Comparison of ENCODE assay signal across 16 cellular contexts in the genomic region with DNA sequence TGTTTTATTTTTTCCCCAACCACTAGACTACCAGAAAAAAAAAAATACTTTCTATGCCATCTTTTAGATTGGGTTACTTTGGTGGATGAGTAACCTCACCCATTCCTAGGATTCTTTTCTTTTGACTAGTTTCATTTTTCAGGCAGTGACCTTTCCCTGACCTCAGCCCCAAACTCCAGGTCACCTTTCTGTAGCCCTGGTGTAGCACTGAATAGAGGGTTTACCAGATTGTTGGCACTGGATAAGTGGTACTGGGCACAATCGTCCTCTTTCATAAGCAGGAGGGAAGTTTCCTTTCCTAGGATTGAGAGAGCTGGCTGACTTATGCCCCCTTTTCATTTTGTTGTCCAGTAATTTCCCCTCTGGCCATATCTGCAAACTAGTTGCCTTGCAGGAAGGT.
A peak's percentile ranks its signal among the peaks of the same experiment; 100 is the strongest.
DNase-seq lines count a peak whose midpoint lies in the region; ATAC-seq lines count a peak whose summit lies in the region.
"Had no signal": no experiment of that assay in that cellular context is flagged by ENCODE, and none has a peak within 500 bp of the region (broad histone marks: within the 10 kb centered on the region; RNA-seq: fewer than 3 reads in every experiment).

No MANE protein-coding gene starts in this region.

- H3K36me3 ChIP-seq in MG63 = no peaks in the 10 kb centered on the region; the same call in 1 of the 2 replicates
- H3K36me3 ChIP-seq: gastroesophageal sphincter had no signal

- no peak overlapping the region for H3K4me3 ChIP-seq in MG63
- H3K4me3 ChIP-seq: gastroesophageal sphincter had no signal

- no peaks in the 10 kb centered on the region for H3K27me3 ChIP-seq in MG63
- H3K27me3 ChIP-seq: gastroesophageal sphincter had no signal

- no peak for ATAC-seq in HG02798 (IDR thresholded peaks at IDR 0.05; ENCODE audit: poor library complexity, unreplicated experiment)
- no peak for ATAC-seq in HG02759 (IDR thresholded peaks at IDR 0.05; ENCODE audit: unreplicated experiment)
- ATAC-seq: activated T-cell treated with anti-CD3 and anti-CD28 coated beads, Interleukin-2, amount 50 U/mL, for 4 hours; gastroesophageal sphincter; natural killer cell treated with Interleukin-12 subunit alpha and Interleukin-12 subunit beta and Interleukin-15 and Interleukin-18, amount 100 ng/mL, for 72 hours had no signal

- DNase-seq in EH (ENCODE audit: low read depth) = peak; percentile 7
- DNase-seq in MG63 = peak; percentile 83
- peak; percentile 80 for DNase-seq in astrocyte of the hippocampus (ENCODE audit: low read depth, low spot score)
- DNase-seq in renal cortical epithelial cell (ENCODE audit: low read depth) = peak; percentile 79
- DNase-seq in NOMO-1 treated with dmso at 0.1 percent for 144 hours (lab: John Stamatoyannopoulos, UW; ENCODE audit: unreplicated experiment) = no peak
- DNase-seq in NCI-H1105 treated with DMSO at 0.1 percent for 48 hours (lab: John Stamatoyannopoulos, UW) = no peak
- DNase-seq: activated naive CD8-positive, alpha-beta T cell treated with anti-CD3 and anti-CD28 coated beads for 36 hours; activated T-cell treated with anti-CD3 and anti-CD28 coated beads, Interleukin-2, amount 50 U/mL, for 4 hours; DND-41; H7; NCI-H1048; SHP77 treated with DMSO at 0.1 percent for 48 hours had no signal

- H3K9me3 ChIP-seq in MG63 = peaks cover 8% of the 10 kb centered on the region; the same call in 1 of the 2 replicates

Comparison
In these comparisons a context has a peak if more than half of its experiments do, and no peak if none do; other contexts are left out.
1. DNase-seq: peak in EH (single experiment), MG63 (single experiment), astrocyte of the hippocampus (single experiment) and renal cortical epithelial cell (single experiment); none in NOMO-1 treated with dmso at 0.1 percent for 144 hours (single experiment) and NCI-H1105 treated with DMSO at 0.1 percent for 48 hours (single experiment).